Comparison of ENCODE assay signal across 8 cellular contexts in the genomic region with DNA sequence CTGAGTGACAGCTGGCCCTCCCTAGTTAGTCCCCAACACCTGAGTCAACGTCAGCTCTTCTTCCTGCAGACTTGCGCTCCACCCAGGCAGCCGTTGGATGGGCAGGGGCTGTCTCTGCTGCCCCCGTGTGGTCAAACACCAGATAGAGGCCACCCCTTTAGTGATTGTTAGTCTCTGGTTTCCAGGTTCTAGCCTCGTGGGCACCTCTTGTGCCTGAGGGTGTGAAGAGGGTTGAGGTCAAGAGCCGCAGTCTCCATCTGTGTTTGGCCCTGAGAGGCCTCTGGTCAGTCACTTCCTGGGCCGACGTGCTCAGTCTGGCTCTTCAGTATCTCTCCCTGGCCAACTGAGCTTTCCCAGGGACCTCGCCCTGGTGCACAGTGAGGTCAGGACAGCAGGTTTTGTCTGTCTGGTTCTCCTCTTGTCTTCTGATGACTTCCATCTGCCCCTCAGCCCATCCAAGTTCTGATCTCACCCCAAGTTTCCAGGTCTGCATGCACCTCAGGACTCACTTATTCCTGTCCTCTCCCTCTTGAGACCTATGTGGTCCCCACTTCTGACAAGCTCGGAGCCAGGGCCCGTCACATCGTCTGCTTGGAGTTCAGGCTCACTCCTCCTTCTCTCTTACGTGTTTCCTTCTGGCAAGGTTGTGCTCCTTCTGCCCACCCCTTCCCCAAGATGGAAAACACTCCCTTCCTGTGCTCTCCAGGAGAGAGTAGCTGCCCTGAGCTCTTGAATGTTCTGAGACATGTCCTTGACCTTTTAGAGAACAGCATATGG. TPM values are rescaled to one million over a fixed set of nuclear protein-coding genes. Genes with fewer than 3 reads are reported as not detected.
A peak's percentile ranks its signal among the peaks of the same experiment; 100 is the strongest.
DNase-seq lines count a peak whose midpoint lies in the region; ATAC-seq and TF ChIP-seq lines count a peak whose summit lies in the region.

No MANE protein-coding gene starts in this region.

- H3K4me3 ChIP-seq in DND-41 (ENCODE audit: low read depth in 1 of 2, low read length in 2 of 2) (no peak overlapping the region), left ventricle myocardium inferior (no peak overlapping the region)

- no peaks in the 10 kb centered on the region for H3K4me1 ChIP-seq in DND-41 (ENCODE audit: insufficient read depth, low read length)
- peaks cover 13% of the 10 kb centered on the region for H3K4me1 ChIP-seq in left ventricle myocardium inferior

- H3K36me3 ChIP-seq in DND-41 (ENCODE audit: insufficient read depth, low read length) (no peaks in the 10 kb centered on the region), left ventricle myocardium inferior (peaks cover 54% of the 10 kb centered on the region)

- H3K4me1 Mint-ChIP-seq in activated naive CD4-positive, alpha-beta T cell treated with anti-CD3 and anti-CD28 coated beads, Interleukin-2, amount 10 ng/mL, durations not matched to agents 7 days and 5 days: peaks cover 4% of the 10 kb centered on the region

- peak; percentile 85 for TF ChIP-seq CTCF in DND-41 (IDR thresholded peaks at IDR 0.05; ENCODE audit: borderline replicate concordance, extremely low read depth, low read length, poor library complexity, severe bottlenecking)
- TF ChIP-seq CTCF in left ventricle myocardium inferior (IDR thresholded peaks at IDR 0.05; ENCODE audit: borderline replicate concordance): peak; percentile 87

- H3K27me3 ChIP-seq in DND-41 (ENCODE audit: insufficient read depth, low read length, poor library complexity): no peaks in the 10 kb centered on the region
- H3K27me3 ChIP-seq in left ventricle myocardium inferior (ENCODE audit: low read depth): no peaks in the 10 kb centered on the region

- H3K27me3 Mint-ChIP-seq in activated naive CD4-positive, alpha-beta T cell treated with anti-CD3 and anti-CD28 coated beads, Interleukin-2, amount 10 ng/mL, durations not matched to agents 7 days and 5 days: peaks cover 38% of the 10 kb centered on the region

- H3K36me3 Mint-ChIP-seq in activated naive CD4-positive, alpha-beta T cell treated with anti-CD3 and anti-CD28 coated beads, Interleukin-2, amount 10 ng/mL, durations not matched to agents 7 days and 5 days: no peaks in the 10 kb centered on the region

- H3K9me3 ChIP-seq in DND-41 (ENCODE audit: insufficient read depth, low read length, severe bottlenecking) (no peaks in the 10 kb centered on the region), left ventricle myocardium inferior (replicated peaks) (no peaks in the 10 kb centered on the region)

- no peaks in the 10 kb centered on the region for H3K9me3 Mint-ChIP-seq in activated naive CD4-positive, alpha-beta T cell treated with anti-CD3 and anti-CD28 coated beads, Interleukin-2, amount 10 ng/mL, durations not matched to agents 7 days and 5 days

- DNase-seq in DND-41 (peak; percentile 68), HuH-7.5 (ENCODE audit: low spot score) (peak; percentile 93), left ventricle myocardium inferior (peak; percentile 61)
- peak; percentile 80 for DNase-seq in activated naive CD4-positive, alpha-beta T cell treated with anti-CD3 and anti-CD28 coated beads, Interleukin-2, amount 10 ng/mL, durations not matched to agents 7 days and 5 days
- DNase-seq in stimulated activated CD4-positive, alpha-beta T cell treated with anti-CD3 and anti-CD28 coated beads, Interleukin-12 subunit alpha, Interleukin-12 subunit beta, amount 100 ng/mL, for 48 hours (ENCODE audit: low read depth in 2 of 3, low spot score in 1 of 3): peak; percentile 52 to 66 (median 53)

- no peak overlapping the region for H3K4me3 Mint-ChIP-seq in activated naive CD4-positive, alpha-beta T cell treated with anti-CD3 and anti-CD28 coated beads, Interleukin-2, amount 10 ng/mL, durations not matched to agents 7 days and 5 days

- H3K79me2 ChIP-seq in DND-41 (ENCODE audit: insufficient read depth, low read length): no peaks in the 10 kb centered on the region

- peak; percentile 84 for ATAC-seq in DND-41 (ENCODE audit: insufficient read depth, low read depth)
- peak; percentile 85 for ATAC-seq in SK-N-SH treated with all-trans-retinoic acid at 6 μM for 48 hours
- no peak for ATAC-seq in HG03159 (IDR thresholded peaks at IDR 0.05; ENCODE audit: unreplicated experiment)
- ATAC-seq in GM19397 (IDR thresholded peaks at IDR 0.05; ENCODE audit: unreplicated experiment): no peak

- no peak overlapping the region for H3K4me2 ChIP-seq in DND-41 (ENCODE audit: insufficient read depth, low read length)

- peaks cover under 1% of the 10 kb centered on the region for H4K20me1 ChIP-seq in DND-41 (ENCODE audit: insufficient read depth, low read length)

- no peak overlapping the region for H3K9ac ChIP-seq in DND-41 (ENCODE audit: low read depth, low read length)

- intact Hi-C loops in left ventricle myocardium inferior (cut with micrococcal nuclease): no loop called here

- no peak overlapping the region for H3K27ac ChIP-seq in DND-41 (ENCODE audit: low read length)
- no peak overlapping the region for H3K27ac ChIP-seq in left ventricle myocardium inferior (replicated peaks)

- CTCF ChIA-PET in activated naive CD4-positive, alpha-beta T cell treated with anti-CD3 and anti-CD28 coated beads, Interleukin-2, amount 10 ng/mL, durations not matched to agents 7 days and 5 days (lab: Charles Lee): interaction anchor here (0.6 to 10.9 kb wide), 27 partner anchors 8 to 468 kb away, joined by 3 to 275 read pairs (median 4); partner anchors contain the start of gene NPTN

- no peak overlapping the region for H2AFZ ChIP-seq in DND-41 (ENCODE audit: low read depth, low read length)

- no peak overlapping the region for H3K27ac Mint-ChIP-seq in activated naive CD4-positive, alpha-beta T cell treated with anti-CD3 and anti-CD28 coated beads, Interleukin-2, amount 10 ng/mL, durations not matched to agents 7 days and 5 days

TF ChIP-seq in SK-N-SH treated with all-trans-retinoic acid at 6 μM for 48 hours, 23 proteins besides CTCF, POLR2A, EP300 and RAD21 (continues in another document):
- no peak for TF ChIP-seq ARNTL (CRISPR knock-in tag; IDR thresholded peaks at IDR 0.05; ENCODE audit: borderline replicate concordance, low read depth)
- TF ChIP-seq CSDC2 (CRISPR knock-in tag; IDR thresholded peaks at IDR 0.05): no peak
- no peak for TF ChIP-seq ZNF8 (CRISPR knock-in tag; IDR thresholded peaks at IDR 0.05)
- TF ChIP-seq, protein P1, sequence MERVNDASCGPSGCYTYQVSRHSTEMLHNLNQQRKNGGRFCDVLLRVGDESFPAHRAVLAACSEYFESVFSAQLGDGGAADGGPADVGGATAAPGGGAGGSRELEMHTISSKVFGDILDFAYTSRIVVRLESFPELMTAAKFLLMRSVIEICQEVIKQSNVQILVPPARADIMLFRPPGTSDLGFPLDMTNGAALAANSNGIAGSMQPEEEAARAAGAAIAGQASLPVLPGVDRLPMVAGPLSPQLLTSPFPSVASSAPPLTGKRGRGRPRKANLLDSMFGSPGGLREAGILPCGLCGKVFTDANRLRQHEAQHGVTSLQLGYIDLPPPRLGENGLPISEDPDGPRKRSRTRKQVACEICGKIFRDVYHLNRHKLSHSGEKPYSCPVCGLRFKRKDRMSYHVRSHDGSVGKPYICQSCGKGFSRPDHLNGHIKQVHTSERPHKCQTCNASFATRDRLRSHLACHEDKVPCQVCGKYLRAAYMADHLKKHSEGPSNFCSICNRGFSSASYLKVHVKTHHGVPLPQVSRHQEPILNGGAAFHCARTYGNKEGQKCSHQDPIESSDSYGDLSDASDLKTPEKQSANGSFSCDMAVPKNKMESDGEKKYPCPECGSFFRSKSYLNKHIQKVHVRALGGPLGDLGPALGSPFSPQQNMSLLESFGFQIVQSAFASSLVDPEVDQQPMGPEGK (CRISPR knock-in tag; IDR thresholded peaks at IDR 0.05; ENCODE audit: borderline replicate concordance): no peak
- TF ChIP-seq ZFP3 (CRISPR knock-in tag; IDR thresholded peaks at IDR 0.05): no peak
- no peak for TF ChIP-seq RARB (CRISPR knock-in tag; IDR thresholded peaks at IDR 0.05)
- no peak for TF ChIP-seq TCF4 (CRISPR knock-in tag; IDR thresholded peaks at IDR 0.05; ENCODE audit: borderline replicate concordance)
- TF ChIP-seq TOX (CRISPR knock-in tag; IDR thresholded peaks at IDR 0.05; ENCODE audit: borderline replicate concordance): no peak
- no peak for TF ChIP-seq ESRRG (CRISPR knock-in tag; IDR thresholded peaks at IDR 0.05)
- TF ChIP-seq ZNF70 (CRISPR knock-in tag; IDR thresholded peaks at IDR 0.05): no peak
- TF ChIP-seq, protein P2, sequence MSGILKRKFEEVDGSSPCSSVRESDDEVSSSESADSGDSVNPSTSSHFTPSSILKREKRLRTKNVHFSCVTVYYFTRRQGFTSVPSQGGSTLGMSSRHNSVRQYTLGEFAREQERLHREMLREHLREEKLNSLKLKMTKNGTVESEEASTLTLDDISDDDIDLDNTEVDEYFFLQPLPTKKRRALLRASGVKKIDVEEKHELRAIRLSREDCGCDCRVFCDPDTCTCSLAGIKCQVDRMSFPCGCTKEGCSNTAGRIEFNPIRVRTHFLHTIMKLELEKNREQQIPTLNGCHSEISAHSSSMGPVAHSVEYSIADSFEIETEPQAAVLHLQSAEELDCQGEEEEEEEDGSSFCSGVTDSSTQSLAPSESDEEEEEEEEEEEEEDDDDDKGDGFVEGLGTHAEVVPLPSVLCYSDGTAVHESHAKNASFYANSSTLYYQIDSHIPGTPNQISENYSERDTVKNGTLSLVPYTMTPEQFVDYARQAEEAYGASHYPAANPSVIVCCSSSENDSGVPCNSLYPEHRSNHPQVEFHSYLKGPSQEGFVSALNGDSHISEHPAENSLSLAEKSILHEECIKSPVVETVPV (CRISPR knock-in tag; IDR thresholded peaks at IDR 0.05): no peak
- no peak for TF ChIP-seq POU6F1 (CRISPR knock-in tag; IDR thresholded peaks at IDR 0.05; ENCODE audit: borderline replicate concordance, low read depth)
- no peak for TF ChIP-seq SNAI2 (CRISPR knock-in tag; IDR thresholded peaks at IDR 0.05)
- no peak for TF ChIP-seq PPARA (CRISPR knock-in tag; IDR thresholded peaks at IDR 0.05; ENCODE audit: borderline replicate concordance)

RNA-seq across cellular contexts. Expression of gene CD276, which starts 20.9 kb away (rescaled TPM):
- total RNA-seq in left ventricle myocardium inferior: 32.4 TPM

RNA-seq across cellular contexts. Expression of gene INSYN1, which starts 48.1 kb away (rescaled TPM):
- total RNA-seq in left ventricle myocardium inferior: 121 TPM

Comparison
In these comparisons a context has a peak if more than half of its experiments do, and no peak if none do; other contexts are left out.
1. ATAC-seq: peak in DND-41 (single experiment) and SK-N-SH treated with all-trans-retinoic acid at 6 μM for 48 hours (single experiment); none in HG03159 (single experiment) and GM19397 (single experiment).
2. Peak in every context shown above with its lines, with median percentiles within 50 percentile points of each other: DNase-seq.